ENCODE assay signal across 10 cellular contexts in genomic region chr1:2277741-2278488, GRCh38. TPM values are rescaled to one million over a fixed set of nuclear protein-coding genes. Genes with fewer than 3 reads are reported as not detected.
DNase-seq lines count a peak whose midpoint lies in the region; ATAC-seq and TF ChIP-seq lines count a peak whose summit lies in the region.
"Had no signal": no experiment of that assay in that cellular context is flagged by ENCODE, and none has a peak within 500 bp of the region (broad histone marks: within the 10 kb centered on the region; RNA-seq: fewer than 3 reads in every experiment).

No MANE protein-coding gene starts in this region.

- no peak for ATAC-seq in GM21576 (IDR thresholded peaks at IDR 0.05; ENCODE audit: unreplicated experiment)
- no peak for ATAC-seq in activated T-cell treated with anti-CD3 and anti-CD28 coated beads, Interleukin-2, amount 50 U/mL, for 4 hours

- H3K4me1 Mint-ChIP-seq in neural progenitor cell: peaks cover 60% of the 10 kb centered on the region
- H3K4me1 Mint-ChIP-seq in activated T-cell treated with anti-CD3 and anti-CD28 coated beads, Interleukin-2, amount 50 U/mL, for 4 hours (ENCODE audit: low read depth): peaks cover 45% of the 10 kb centered on the region

- H3K27ac ChIP-seq in RWPE1 (peak overlapping the region; percentile 82), cardiac muscle cell (peak overlapping the region; percentile 84), neural progenitor cell (no peak overlapping the region)

- H3K79me2 ChIP-seq in neural progenitor cell (ENCODE audit: low read depth): peaks cover 73% of the 10 kb centered on the region

- peak overlapping the region; percentile 49 for H3K4me3 Mint-ChIP-seq in neural progenitor cell
- H3K4me3 Mint-ChIP-seq in activated T-cell treated with anti-CD3 and anti-CD28 coated beads, Interleukin-2, amount 50 U/mL, for 4 hours: no peak overlapping the region
- H3K4me3 Mint-ChIP-seq: B cell, neural crest cell had no signal

- H4K20me1 ChIP-seq in neural progenitor cell (ENCODE audit: low read depth): peaks cover 63% of the 10 kb centered on the region

- H3K9me3 Mint-ChIP-seq in neural progenitor cell: peaks cover 10% of the 10 kb centered on the region
- H3K9me3 Mint-ChIP-seq in activated T-cell treated with anti-CD3 and anti-CD28 coated beads, Interleukin-2, amount 50 U/mL, for 4 hours: no peaks in the 10 kb centered on the region
- H3K9me3 Mint-ChIP-seq: neural crest cell had no signal

- POLR2A ChIA-PET in RWPE1 (lab: Yijun Ruan, JAX; ENCODE audit: low non-redundant PET): no interaction called here

- CTCF ChIA-PET in RWPE1 (lab: Yijun Ruan, JAX): interaction anchor here (0.6 kb wide), 1 partner anchor 596 kb away, joined by 4 read pairs; no protein-coding TSS in a partner anchor

- peaks cover 5% of the 10 kb centered on the region for H3K27me3 Mint-ChIP-seq in neural progenitor cell (ENCODE audit: insufficient read depth, low read depth)
- no peaks in the 10 kb centered on the region for H3K27me3 Mint-ChIP-seq in activated T-cell treated with anti-CD3 and anti-CD28 coated beads, Interleukin-2, amount 50 U/mL, for 4 hours (ENCODE audit: low read depth)
- H3K27me3 Mint-ChIP-seq: B cell had no signal

- H3K4me1 ChIP-seq in cardiac muscle cell (ENCODE audit: low read depth) (peaks cover 28% of the 10 kb centered on the region), neural progenitor cell (peaks cover 45% of the 10 kb centered on the region)

- H3K4me3 ChIP-seq in AG10803 (ENCODE audit: low read length) (no peak overlapping the region), cardiac muscle cell (no peak overlapping the region), neural progenitor cell (no peak overlapping the region)

- DNase-seq in AG10803 (ENCODE audit: low read depth) (peak; percentile 37), RWPE1 (ENCODE audit: low spot score) (no peak), cardiac muscle cell (ENCODE audit: low read depth in 1 of 2, low spot score in 1 of 2) (no peak), neural progenitor cell (ENCODE audit: low spot score) (no peak)
- no peak for DNase-seq in stimulated activated CD4-positive, alpha-beta T cell treated with anti-CD3 and anti-CD28 coated beads, Interleukin-15, amount 100 ng/mL, for 24 hours
- DNase-seq in stimulated activated naive CD4-positive, alpha-beta T cell treated with Interleukin-2 at 50 U/mL for 16 hours (lab: John Stamatoyannopoulos, UW): no peak
- no peak for DNase-seq in activated T-cell treated with anti-CD3 and anti-CD28 coated beads, Interleukin-2, amount 50 U/mL, for 4 hours

- peaks cover 25% of the 10 kb centered on the region for H3F3A ChIP-seq in neural progenitor cell (ENCODE audit: low read depth)

- H3K36me3 ChIP-seq in cardiac muscle cell: no peaks in the 10 kb centered on the region
- no peaks in the 10 kb centered on the region for H3K36me3 ChIP-seq in neural progenitor cell

- peak overlapping the region; percentile 52 for H3K4me2 ChIP-seq in neural progenitor cell

- TF ChIP-seq CTCF in AG10803 (conservative IDR thresholded peaks at IDR 0.05; ENCODE audit: low read length) (no peak), RWPE1 (conservative IDR thresholded peaks at IDR 0.05; ENCODE audit: low read depth) (no peak), cardiac muscle cell (IDR thresholded peaks at IDR 0.05; ENCODE audit: low read depth, low read length) (no peak), neural progenitor cell (IDR thresholded peaks at IDR 0.05) (no peak)

- H3K9me3 ChIP-seq in cardiac muscle cell (ENCODE audit: low read depth) (no peaks in the 10 kb centered on the region), neural progenitor cell (ENCODE audit: low read depth) (no peaks in the 10 kb centered on the region)

- no peaks in the 10 kb centered on the region for H3K27me3 ChIP-seq in cardiac muscle cell
- H3K27me3 ChIP-seq in neural progenitor cell: no peaks in the 10 kb centered on the region

- H2AFZ ChIP-seq in neural progenitor cell (replicated peaks): no peak overlapping the region

- no peak overlapping the region for H3K27ac Mint-ChIP-seq in neural progenitor cell

- no peak overlapping the region for H3K9ac ChIP-seq in neural progenitor cell

- peaks cover 15% of the 10 kb centered on the region for H3K36me3 Mint-ChIP-seq in neural progenitor cell
- H3K36me3 Mint-ChIP-seq in activated T-cell treated with anti-CD3 and anti-CD28 coated beads, Interleukin-2, amount 50 U/mL, for 4 hours (ENCODE audit: insufficient read depth): no peaks in the 10 kb centered on the region

RNA-seq across cellular contexts. Expression of gene SKI, which starts 49.8 kb away (rescaled TPM):
- total RNA-seq in cardiac muscle cell (25.2 and 31.9 TPM in 2 replicates), neural progenitor cell (ENCODE audit: low replicate concordance) (7.4 and 15.7 TPM in 2 replicates)
- polyA plus RNA-seq in cardiac muscle cell: 2.7 and 5.2 TPM in 2 replicates
- total RNA-seq in activated T-cell treated with anti-CD3 and anti-CD28 coated beads, Interleukin-2, amount 50 U/mL, for 4 hours: 10 to 100 TPM; 43.8 to 45.2 (median 44.7) TPM
